In genomic region chr6:30816791-30817739, GRCh38 we compare ENCODE assay signal across 9 cellular contexts.
DNase-seq lines count a peak whose midpoint lies in the region; ATAC-seq lines count a peak whose summit lies in the region.
"Had no signal": no experiment of that assay in that cellular context is flagged by ENCODE, and none has a peak within 500 bp of the region (broad histone marks: within the 10 kb centered on the region; RNA-seq: fewer than 3 reads in every experiment).

No MANE protein-coding gene starts in this region.

- peaks cover 3% of the 10 kb centered on the region for H3K9me3 Mint-ChIP-seq in activated naive CD4-positive, alpha-beta T cell treated with anti-CD3 and anti-CD28 coated beads for 36 hours
- peaks cover 13% of the 10 kb centered on the region for H3K9me3 Mint-ChIP-seq in activated naive CD4-positive, alpha-beta T cell treated with anti-CD3 and anti-CD28 coated beads, Interleukin-2, amount 10 ng/mL, durations not matched to agents 7 days and 5 days
- H3K9me3 Mint-ChIP-seq in activated naive CD8-positive, alpha-beta T cell (ENCODE audit: low read depth): no peaks in the 10 kb centered on the region
- peaks cover 3 to 4% of the 10 kb centered on the region in 2 donors for H3K9me3 Mint-ChIP-seq in stimulated activated naive B cell treated with anti-CD40 and anti-IgM and Interleukin-4, amounts not matched to agents 10 μg/mL and 1 μg/mL and 100 μg/mL, for 72 hours

- H3K36me3 Mint-ChIP-seq in activated naive CD4-positive, alpha-beta T cell treated with anti-CD3 and anti-CD28 coated beads for 36 hours (ENCODE audit: low read depth): peaks cover 3% of the 10 kb centered on the region
- peaks cover 31% of the 10 kb centered on the region for H3K36me3 Mint-ChIP-seq in activated naive CD4-positive, alpha-beta T cell treated with anti-CD3 and anti-CD28 coated beads, Interleukin-2, amount 10 ng/mL, durations not matched to agents 7 days and 5 days
- H3K36me3 Mint-ChIP-seq in activated naive CD8-positive, alpha-beta T cell: peaks cover 16% of the 10 kb centered on the region
- H3K36me3 Mint-ChIP-seq in stimulated activated naive B cell treated with anti-CD40 and anti-IgM and Interleukin-4, amounts not matched to agents 10 μg/mL and 1 μg/mL and 100 μg/mL, for 72 hours: peaks cover 10 to 26% of the 10 kb centered on the region in 2 donors
- H3K36me3 Mint-ChIP-seq: neural progenitor cell had no signal

- no peaks in the 10 kb centered on the region for H3K27me3 Mint-ChIP-seq in activated naive CD4-positive, alpha-beta T cell treated with anti-CD3 and anti-CD28 coated beads for 36 hours (ENCODE audit: low read depth)
- H3K27me3 Mint-ChIP-seq in activated naive CD4-positive, alpha-beta T cell treated with anti-CD3 and anti-CD28 coated beads, Interleukin-2, amount 10 ng/mL, durations not matched to agents 7 days and 5 days: no peaks in the 10 kb centered on the region
- no peaks in the 10 kb centered on the region for H3K27me3 Mint-ChIP-seq in activated naive CD8-positive, alpha-beta T cell
- no peaks in the 10 kb centered on the region for H3K27me3 Mint-ChIP-seq in stimulated activated naive B cell treated with anti-CD40 and anti-IgM and Interleukin-4, amounts not matched to agents 10 μg/mL and 1 μg/mL and 100 μg/mL, for 72 hours

- intact Hi-C loops in activated naive CD4-positive, alpha-beta T cell treated with anti-CD3 and anti-CD28 coated beads for 36 hours (cut with micrococcal nuclease): loop anchor here (1.0 to 10.0 kb wide), 2 partner anchors 73 to 678 kb away; partner anchors contain the start of genes IER3 and MICB

- ATAC-seq in HG02610 (IDR thresholded peaks at IDR 0.05; ENCODE audit: unreplicated experiment) (peak; percentile 67), HG03469 (IDR thresholded peaks at IDR 0.05; ENCODE audit: unreplicated experiment) (no peak)
- ATAC-seq in stimulated activated naive B cell treated with anti-CD40 and anti-IgM and Interleukin-4, amounts not matched to agents 10 μg/mL and 1 μg/mL and 100 μg/mL, for 72 hours (replicated peaks): peak; percentile 81 to 82

- no peak overlapping the region for H3K4me3 Mint-ChIP-seq in activated naive CD4-positive, alpha-beta T cell treated with anti-CD3 and anti-CD28 coated beads for 36 hours
- no peak overlapping the region for H3K4me3 Mint-ChIP-seq in activated naive CD4-positive, alpha-beta T cell treated with anti-CD3 and anti-CD28 coated beads, Interleukin-2, amount 10 ng/mL, durations not matched to agents 7 days and 5 days
- H3K4me3 Mint-ChIP-seq in activated naive CD8-positive, alpha-beta T cell: peak overlapping the region; percentile 79
- H3K4me3 Mint-ChIP-seq in stimulated activated naive B cell treated with anti-CD40 and anti-IgM and Interleukin-4, amounts not matched to agents 10 μg/mL and 1 μg/mL and 100 μg/mL, for 72 hours: peak overlapping the region; percentile 0 to 51
- H3K4me3 Mint-ChIP-seq: neural progenitor cell had no signal

- CTCF ChIA-PET in activated naive CD4-positive, alpha-beta T cell treated with anti-CD3 and anti-CD28 coated beads for 36 hours (lab: Charles Lee): interaction anchor here (0.6 to 1.7 kb wide), 2 partner anchors 12 to 86 kb away, joined by 3 to 4 read pairs; no protein-coding TSS in a partner anchor
- CTCF ChIA-PET in activated naive CD4-positive, alpha-beta T cell treated with anti-CD3 and anti-CD28 coated beads, Interleukin-2, amount 10 ng/mL, durations not matched to agents 7 days and 5 days (lab: Charles Lee): interaction anchor here (1.3 kb wide), 1 partner anchor 13 kb away, joined by 3 read pairs; no protein-coding TSS in a partner anchor

- H3K27ac Mint-ChIP-seq in activated naive CD4-positive, alpha-beta T cell treated with anti-CD3 and anti-CD28 coated beads for 36 hours: peak overlapping the region; percentile 94
- no peak overlapping the region for H3K27ac Mint-ChIP-seq in activated naive CD4-positive, alpha-beta T cell treated with anti-CD3 and anti-CD28 coated beads, Interleukin-2, amount 10 ng/mL, durations not matched to agents 7 days and 5 days
- peak overlapping the region; percentile 100 for H3K27ac Mint-ChIP-seq in activated naive CD8-positive, alpha-beta T cell
- H3K27ac Mint-ChIP-seq in stimulated activated naive B cell treated with anti-CD40 and anti-IgM and Interleukin-4, amounts not matched to agents 10 μg/mL and 1 μg/mL and 100 μg/mL, for 72 hours: peak overlapping the region; percentile 95
- H3K27ac Mint-ChIP-seq: neural progenitor cell had no signal

- peak; percentile 60 for DNase-seq in activated naive CD4-positive, alpha-beta T cell treated with anti-CD3 and anti-CD28 coated beads for 36 hours
- no peak for DNase-seq in activated naive CD4-positive, alpha-beta T cell treated with anti-CD3 and anti-CD28 coated beads, Interleukin-2, amount 10 ng/mL, durations not matched to agents 7 days and 5 days
- peak; percentile 21 for DNase-seq in stimulated activated naive B cell treated with anti-CD40 and anti-IgM and Interleukin-4, amounts not matched to agents 10 μg/mL and 1 μg/mL and 100 μg/mL, for 72 hours
- DNase-seq in NCI-H524 (lab: John Stamatoyannopoulos, UW) (no peak), NCI-H146 (lab: John Stamatoyannopoulos, UW) (no peak)

- peaks cover 92% of the 10 kb centered on the region for H3K4me1 Mint-ChIP-seq in activated naive CD4-positive, alpha-beta T cell treated with anti-CD3 and anti-CD28 coated beads for 36 hours (ENCODE audit: low read depth)
- H3K4me1 Mint-ChIP-seq in activated naive CD4-positive, alpha-beta T cell treated with anti-CD3 and anti-CD28 coated beads, Interleukin-2, amount 10 ng/mL, durations not matched to agents 7 days and 5 days: peaks cover 72% of the 10 kb centered on the region
- peaks cover 86% of the 10 kb centered on the region for H3K4me1 Mint-ChIP-seq in activated naive CD8-positive, alpha-beta T cell (ENCODE audit: low read depth)
- H3K4me1 Mint-ChIP-seq in stimulated activated naive B cell treated with anti-CD40 and anti-IgM and Interleukin-4, amounts not matched to agents 10 μg/mL and 1 μg/mL and 100 μg/mL, for 72 hours: peaks cover 60 to 76% of the 10 kb centered on the region in 2 donors

Comparison
In these comparisons a context has a peak if more than half of its experiments do, and no peak if none do; other contexts are left out.
1. DNase-seq: peak in activated naive CD4-positive, alpha-beta T cell treated with anti-CD3 and anti-CD28 coated beads for 36 hours (single experiment) and stimulated activated naive B cell treated with anti-CD40 and anti-IgM and Interleukin-4, amounts not matched to agents 10 μg/mL and 1 μg/mL and 100 μg/mL, for 72 hours (single experiment); none in activated naive CD4-positive, alpha-beta T cell treated with anti-CD3 and anti-CD28 coated beads, Interleukin-2, amount 10 ng/mL, durations not matched to agents 7 days and 5 days (single experiment), NCI-H524 (0 of 2) and NCI-H146 (single experiment).
2. H3K4me3 Mint-ChIP-seq: peak in activated naive CD8-positive, alpha-beta T cell (single experiment) and stimulated activated naive B cell treated with anti-CD40 and anti-IgM and Interleukin-4, amounts not matched to agents 10 μg/mL and 1 μg/mL and 100 μg/mL, for 72 hours (2 of 2); none in activated naive CD4-positive, alpha-beta T cell treated with anti-CD3 and anti-CD28 coated beads for 36 hours (single experiment) and activated naive CD4-positive, alpha-beta T cell treated with anti-CD3 and anti-CD28 coated beads, Interleukin-2, amount 10 ng/mL, durations not matched to agents 7 days and 5 days (single experiment).